In the genomic region with DNA sequence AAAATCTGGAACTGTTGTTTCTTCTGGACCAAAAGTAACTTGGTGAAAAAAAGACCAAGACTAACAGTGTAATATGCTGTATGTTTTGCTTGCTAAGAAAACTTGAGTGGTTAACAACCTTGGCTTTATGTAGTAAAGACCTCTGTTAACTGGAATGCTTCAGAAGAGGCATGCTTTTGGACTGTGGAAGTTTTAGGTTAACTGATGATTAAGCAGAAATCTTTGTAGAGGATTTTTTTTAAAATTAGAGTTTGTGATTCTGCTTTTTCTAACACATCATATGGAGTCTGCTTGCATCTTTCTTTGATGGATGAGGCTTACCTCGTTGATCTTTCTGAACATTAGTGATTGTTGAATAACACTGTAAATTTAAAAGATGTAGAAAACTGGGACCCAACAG, we compare ENCODE assay signal across 33 cellular contexts. TPM values are rescaled to one million over a fixed set of nuclear protein-coding genes. Genes with fewer than 3 reads are reported as not detected.
"Had no signal": no experiment of that assay in that cellular context is flagged by ENCODE, and none has a peak within 500 bp of the region (broad histone marks: within the 10 kb centered on the region; RNA-seq: fewer than 3 reads in every experiment).

No MANE protein-coding gene starts in this region.

- H3K9me3 ChIP-seq: adrenal gland, breast epithelium, colonic mucosa, gastrocnemius medialis, heart right ventricle had no signal

- H3K27me3 Mint-ChIP-seq: activated naive CD4-positive, alpha-beta T cell treated with anti-CD3 and anti-CD28 coated beads, Interleukin-2, amount 50 U/mL, for 24 hours had no signal

- H3K27ac Mint-ChIP-seq: activated CD4-positive, alpha-beta memory T cell treated with anti-CD3 and anti-CD28 coated beads for 36 hours; activated CD4-positive, alpha-beta T cell treated with anti-CD3 and anti-CD28 coated beads for 36 hours; activated CD4-positive, alpha-beta T cell treated with anti-CD3 and anti-CD28 coated beads, Interleukin-2, amount 10 ng/mL, durations not matched to agents 24 days and 14 days; activated CD8-positive, alpha-beta memory T cell treated with anti-CD3 and anti-CD28 coated beads, Interleukin-2, amount 10 ng/mL, durations not matched to agents 7 days and 5 days; activated CD8-positive, alpha-beta T cell treated with anti-CD3 and anti-CD28 coated beads, Interleukin-2, amount 10 ng/mL, durations not matched to agents 7 days and 5 days; activated naive CD4-positive, alpha-beta T cell treated with anti-CD3 and anti-CD28 coated beads for 36 hours; activated naive CD4-positive, alpha-beta T cell treated with anti-CD3 and anti-CD28 coated beads, Interleukin-2, amount 50 U/mL, for 24 hours; activated naive CD8-positive, alpha-beta T cell treated with anti-CD3 and anti-CD28 coated beads for 36 hours; activated naive CD8-positive, alpha-beta T cell treated with anti-CD3 and anti-CD28 coated beads, Interleukin-2, amount 50 U/mL, for 24 hours; activated T-helper 1 cell treated with anti-CD3 and anti-CD28 coated beads, Interleukin-12 subunit alpha, Interleukin-12 subunit beta, Interleukin-2, Interleukin-4 antibody, amounts not matched to agents 30 ng/mL and 10 ng/mL and 1 ng/mL, durations not matched to agents 14 hours and 24 hours and 36 hours; activated T-helper 2 cell treated with anti-CD3 and anti-CD28 coated beads, Interferon-gamma antibody, Interleukin-2, Interleukin-4, amounts not matched to agents 10 μg/mL and 5 μg/mL and 100 μg/mL, durations not matched to agents 14 hours and 24 hours and 36 hours had no signal

- H3K4me1 ChIP-seq: adrenal gland, breast epithelium had no signal

- DNase-seq: activated CD4-positive, alpha-beta memory T cell treated with anti-CD3 and anti-CD28 coated beads for 36 hours; activated CD4-positive, alpha-beta T cell treated with anti-CD3 and anti-CD28 coated beads for 36 hours; activated CD4-positive, alpha-beta T cell treated with anti-CD3 and anti-CD28 coated beads, Interleukin-2, amount 10 ng/mL, durations not matched to agents 24 days and 14 days; activated CD4-positive, CD25-positive, alpha-beta regulatory T cell; activated CD4-positive, CD25-positive, alpha-beta regulatory T cell treated with anti-CD3 and anti-CD28 coated beads, Interleukin-2, amount 50 U/mL, for 72 hours; activated CD8-positive, alpha-beta memory T cell treated with anti-CD3 and anti-CD28 coated beads, Interleukin-2, amount 10 ng/mL, durations not matched to agents 7 days and 5 days; activated CD8-positive, alpha-beta memory T cell treated with anti-CD3 and anti-CD28 coated beads, Interleukin-2, amount 50 U/mL, for 4 hours; activated CD8-positive, alpha-beta T cell treated with anti-CD3 and anti-CD28 coated beads, Interleukin-2, amount 10 ng/mL, durations not matched to agents 7 days and 5 days; activated effector memory CD4-positive, alpha-beta T cell treated with anti-CD3 and anti-CD28 coated beads, Interleukin-2, amount 50 U/mL, for 16 hours; activated naive CD4-positive, alpha-beta T cell treated with anti-CD3 and anti-CD28 coated beads for 36 hours; activated naive CD8-positive, alpha-beta T cell treated with anti-CD3 and anti-CD28 coated beads for 36 hours; activated naive CD8-positive, alpha-beta T cell treated with anti-CD3 and anti-CD28 coated beads, Interleukin-2, amount 50 U/mL, for 24 hours; activated T-cell treated with anti-CD3 and anti-CD28 coated beads, Interleukin-2, amount 50 U/mL, for 1 hour; activated T-cell treated with anti-CD3 and anti-CD28 coated beads, Interleukin-2, amount 50 U/mL, for 48 hours; adrenal gland; amygdala; aorta; central memory CD4-positive, alpha-beta T cell; colonic mucosa; effector CD8-positive, alpha-beta T cell; foreskin keratinocyte; gastrocnemius medialis; heart right ventricle; T-helper 2 cell had no signal

- H3K4me3 ChIP-seq: adrenal gland, breast epithelium, cardiac muscle cell, colonic mucosa, gastrocnemius medialis, heart right ventricle had no signal

- ATAC-seq: activated CD4-positive, alpha-beta T cell treated with anti-CD3 and anti-CD28 coated beads for 36 hours; activated CD8-positive, alpha-beta memory T cell treated with anti-CD3 and anti-CD28 coated beads, Interleukin-2, amount 10 ng/mL, durations not matched to agents 7 days and 5 days; activated CD8-positive, alpha-beta T cell treated with anti-CD3 and anti-CD28 coated beads, Interleukin-2, amount 10 ng/mL, durations not matched to agents 7 days and 5 days; activated naive CD8-positive, alpha-beta T cell treated with anti-CD3 and anti-CD28 coated beads, Interleukin-2, amount 50 U/mL, for 24 hours; esophagus mucosa; gastrocnemius medialis; heart right ventricle had no signal

- H3K36me3 ChIP-seq: adrenal gland, breast epithelium, cardiac muscle cell, colonic mucosa, gastrocnemius medialis, heart right ventricle had no signal

- H3K36me3 Mint-ChIP-seq: activated CD4-positive, alpha-beta memory T cell treated with anti-CD3 and anti-CD28 coated beads for 36 hours; activated CD8-positive, alpha-beta memory T cell treated with anti-CD3 and anti-CD28 coated beads, Interleukin-2, amount 10 ng/mL, durations not matched to agents 7 days and 5 days; activated naive CD8-positive, alpha-beta T cell treated with anti-CD3 and anti-CD28 coated beads for 36 hours; brain had no signal

- H3K27ac ChIP-seq: adrenal gland, breast epithelium, cardiac muscle cell, colonic mucosa, foreskin keratinocyte, gastrocnemius medialis, heart right ventricle had no signal

- H3K27me3 ChIP-seq: adrenal gland, breast epithelium, colonic mucosa, gastrocnemius medialis, heart right ventricle had no signal

- H3K9me3 Mint-ChIP-seq: activated CD4-positive, alpha-beta memory T cell treated with anti-CD3 and anti-CD28 coated beads for 36 hours; activated CD4-positive, alpha-beta T cell treated with anti-CD3 and anti-CD28 coated beads, Interleukin-2, amount 10 ng/mL, durations not matched to agents 24 days and 14 days; activated naive CD4-positive, alpha-beta T cell treated with anti-CD3 and anti-CD28 coated beads for 36 hours; activated naive CD4-positive, alpha-beta T cell treated with anti-CD3 and anti-CD28 coated beads, Interleukin-2, amount 50 U/mL, for 24 hours; activated naive CD8-positive, alpha-beta T cell treated with anti-CD3 and anti-CD28 coated beads for 36 hours; activated naive CD8-positive, alpha-beta T cell treated with anti-CD3 and anti-CD28 coated beads, Interleukin-2, amount 50 U/mL, for 24 hours; activated T-helper 1 cell treated with anti-CD3 and anti-CD28 coated beads, Interleukin-12 subunit alpha, Interleukin-12 subunit beta, Interleukin-2, Interleukin-4 antibody, amounts not matched to agents 30 ng/mL and 10 ng/mL and 1 ng/mL, durations not matched to agents 14 hours and 24 hours and 36 hours; activated T-helper 2 cell treated with anti-CD3 and anti-CD28 coated beads, Interferon-gamma antibody, Interleukin-2, Interleukin-4, amounts not matched to agents 10 μg/mL and 5 μg/mL and 100 μg/mL, durations not matched to agents 14 hours and 24 hours and 36 hours; brain had no signal

- H3K4me3 Mint-ChIP-seq: activated CD4-positive, alpha-beta memory T cell treated with anti-CD3 and anti-CD28 coated beads for 36 hours; activated CD4-positive, alpha-beta T cell treated with anti-CD3 and anti-CD28 coated beads for 36 hours; activated CD4-positive, alpha-beta T cell treated with anti-CD3 and anti-CD28 coated beads, Interleukin-2, amount 10 ng/mL, durations not matched to agents 24 days and 14 days; activated CD8-positive, alpha-beta memory T cell treated with anti-CD3 and anti-CD28 coated beads, Interleukin-2, amount 10 ng/mL, durations not matched to agents 7 days and 5 days; activated CD8-positive, alpha-beta T cell treated with anti-CD3 and anti-CD28 coated beads, Interleukin-2, amount 10 ng/mL, durations not matched to agents 7 days and 5 days; activated naive CD4-positive, alpha-beta T cell treated with anti-CD3 and anti-CD28 coated beads for 36 hours; activated naive CD4-positive, alpha-beta T cell treated with anti-CD3 and anti-CD28 coated beads, Interleukin-2, amount 50 U/mL, for 24 hours; activated naive CD8-positive, alpha-beta T cell treated with anti-CD3 and anti-CD28 coated beads for 36 hours; activated naive CD8-positive, alpha-beta T cell treated with anti-CD3 and anti-CD28 coated beads, Interleukin-2, amount 50 U/mL, for 24 hours; activated T-helper 1 cell treated with anti-CD3 and anti-CD28 coated beads, Interleukin-12 subunit alpha, Interleukin-12 subunit beta, Interleukin-2, Interleukin-4 antibody, amounts not matched to agents 30 ng/mL and 10 ng/mL and 1 ng/mL, durations not matched to agents 14 hours and 24 hours and 36 hours had no signal

- FAIRE-seq: endometrium, endothelial cell of umbilical vein had no signal

RNA-seq across cellular contexts. Expression of gene PELI2, which starts 17.5 kb away (rescaled TPM):
- total RNA-seq: foreskin keratinocyte had no signal
